ENCODE assay signal across 23 cellular contexts in the genomic region with DNA sequence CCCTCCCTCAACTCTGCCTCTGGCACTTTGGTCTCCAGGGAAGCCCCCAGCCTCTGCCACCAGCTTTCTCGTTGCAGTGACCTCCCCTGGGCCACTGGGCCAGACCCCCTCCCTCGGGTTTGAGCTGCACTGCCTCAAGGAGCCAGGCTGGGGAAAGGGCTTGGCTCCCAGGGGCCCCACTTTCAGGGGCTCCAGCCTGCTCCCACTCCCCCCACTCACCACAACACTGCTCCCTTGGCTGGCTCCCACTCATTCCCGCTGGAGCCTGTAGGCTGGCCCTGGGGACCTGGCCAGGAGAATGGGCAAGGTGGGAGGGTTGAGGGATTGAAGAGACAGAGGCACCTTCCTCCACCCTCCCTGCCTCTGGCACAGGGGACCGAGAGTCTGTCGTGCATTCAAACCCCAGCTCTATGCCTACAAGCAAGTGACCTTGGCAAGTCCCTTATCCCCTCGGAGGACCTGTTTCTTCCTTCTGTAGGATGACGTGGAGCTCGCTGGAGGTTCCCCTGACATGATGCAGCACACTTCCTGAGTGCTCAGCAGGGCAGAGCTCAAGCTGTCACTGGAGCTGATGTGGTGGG. TPM values are rescaled to one million over a fixed set of nuclear protein-coding genes. Genes with fewer than 3 reads are reported as not detected.
DNase-seq lines count a peak whose midpoint lies in the region; ATAC-seq and TF ChIP-seq lines count a peak whose summit lies in the region.
"Had no signal": no experiment of that assay in that cellular context is flagged by ENCODE, and none has a peak within 500 bp of the region (broad histone marks: within the 10 kb centered on the region; RNA-seq: fewer than 3 reads in every experiment).

No MANE protein-coding gene starts in this region.

- intact Hi-C loops in cardiac septum (cut with DNase I) = no loop called here
- intact Hi-C loops in heart right ventricle (cut with DNase I) = no loop called here

- 47 to 50% methylated on average over 8 of the region's 8 CpGs for WGBS in heart right ventricle, 2 donors
- WGBS in suprapubic skin = 65% methylated on average over 5 of the region's 8 CpGs

- no peak overlapping the region for H3K4me3 Mint-ChIP-seq in T-helper 17 cell
- H3K4me3 Mint-ChIP-seq: activated T-cell treated with anti-CD3 and anti-CD28 coated beads, Interleukin-2, amount 50 U/mL, for 72 hours; HFFc6 had no signal

- H3K9me3 ChIP-seq in heart right ventricle (peaks cover 0 to 16% (median 8%) of the 10 kb centered on the region in 11 donors), T-helper 17 cell (ENCODE audit: control insufficient read depth, low read length, poor library complexity, severe bottlenecking) (no peaks in the 10 kb centered on the region), suprapubic skin (no peaks in the 10 kb centered on the region)

- ATAC-seq in heart right ventricle (no peak), T-helper 17 cell (no peak), GM21529 (IDR thresholded peaks at IDR 0.05; ENCODE audit: unreplicated experiment) (no peak)
- ATAC-seq: activated T-cell treated with anti-CD3 and anti-CD28 coated beads, Interleukin-2, amount 50 U/mL, for 72 hours; naive thymus-derived CD8-positive, alpha-beta T cell had no signal

- TF ChIP-seq CTCF in heart right ventricle (IDR thresholded peaks at IDR 0.05) (no peak), suprapubic skin (IDR thresholded peaks at IDR 0.05) (no peak)

- no peaks in the 10 kb centered on the region for H3K36me3 Mint-ChIP-seq in T-helper 17 cell (ENCODE audit: low read depth)
- H3K36me3 Mint-ChIP-seq: CD14-positive monocyte had no signal

- peak; percentile 39 for DNase-seq in cardiac septum (ENCODE audit: low spot score)
- DNase-seq in heart right ventricle = no peak
- peak in 2 of 3 donors; percentile 2 to 7 for DNase-seq in T-helper 17 cell
- peak; percentile 60 for DNase-seq in islet precursor cell
- DNase-seq in suprapubic skin (ENCODE audit: low spot score in 2 of 2) = peak; percentile 50 to 67
- no peak for DNase-seq in C1 segment of cervical spinal cord (lab: John Stamatoyannopoulos, UW)
- no peak for DNase-seq in iPS-NIHi11 (ENCODE audit: low spot score)
- DNase-seq: ACHN; activated CD4-positive, CD25-positive, alpha-beta regulatory T cell; activated T-cell treated with anti-CD3 and anti-CD28 coated beads, Interleukin-2, amount 50 U/mL, for 72 hours; DMS 273 treated with DMSO at 0.1 percent for 48 hours; HFFc6; hypothalamus; NCI-H1105; NCI-H2081; NCI-H524 treated with DMSO at 0.1 percent for 48 hours; stimulated activated CD4-positive, alpha-beta T cell treated with anti-CD3 and anti-CD28 coated beads, Interleukin-4, amount 100 ng/mL, for 24 hours had no signal

- no peak overlapping the region for H3K4me3 ChIP-seq in heart right ventricle
- peak overlapping the region; percentile 67 for H3K4me3 ChIP-seq in suprapubic skin

- H3K36me3 ChIP-seq in heart right ventricle (no peaks in the 10 kb centered on the region), suprapubic skin (no peaks in the 10 kb centered on the region)

- H3K4me1 ChIP-seq in heart right ventricle (peaks cover 0 to 19% (median 14%) of the 10 kb centered on the region in 9 donors), suprapubic skin (peaks cover 43% of the 10 kb centered on the region)

- H3K4me1 Mint-ChIP-seq in T-helper 17 cell = peaks cover 4% of the 10 kb centered on the region
- H3K4me1 Mint-ChIP-seq: CD14-positive monocyte had no signal

- no peak for TF ChIP-seq POLR2A in suprapubic skin (IDR thresholded peaks at IDR 0.05)

- no peak overlapping the region for H3K27ac Mint-ChIP-seq in T-helper 17 cell
- H3K27ac Mint-ChIP-seq: activated naive CD8-positive, alpha-beta T cell; activated T-cell treated with anti-CD3 and anti-CD28 coated beads, Interleukin-2, amount 50 U/mL, for 72 hours; HFFc6; naive thymus-derived CD8-positive, alpha-beta T cell had no signal

- peaks cover 37% of the 10 kb centered on the region for H3K27me3 Mint-ChIP-seq in T-helper 17 cell

- H3K27ac ChIP-seq in heart right ventricle = no peak overlapping the region
- peak overlapping the region; percentile 95 for H3K27ac ChIP-seq in suprapubic skin

- H3K27me3 ChIP-seq in heart right ventricle (peaks cover 21 to 83% (median 65%) of the 10 kb centered on the region in 7 donors), suprapubic skin (peaks cover 44% of the 10 kb centered on the region)

- no peak for TF ChIP-seq EP300 in suprapubic skin (IDR thresholded peaks at IDR 0.05)

RNA-seq across cellular contexts. Expression of a gene that starts 19.2 kb away (rescaled TPM):
- total RNA-seq in cardiac septum (6.8 TPM), heart right ventricle (10 to 100 TPM in 1 of 10 donors, 1 to 10 TPM in 9; 5.7 to 12.2 (median 6.7) TPM), T-helper 17 cell (1 to 10 TPM; 3.9 to 4.7 TPM), suprapubic skin (1 to 10 TPM; 2.1 to 6.1 (median 4.6) TPM)
- 1 to 10 TPM; 4.1 to 5.9 TPM for polyA plus RNA-seq in heart right ventricle
- polyA plus RNA-seq: CD14-positive monocyte; naive thymus-derived CD8-positive, alpha-beta T cell had no signal

RNA-seq across cellular contexts. Expression of a gene that starts 33.7 kb away (rescaled TPM):
- 4.4 TPM for total RNA-seq in cardiac septum
- total RNA-seq in heart right ventricle = 10 to 100 TPM in 8 of 10 donors, 1 to 10 TPM in 2; 6.0 to 32.0 (median 16.3) TPM
- polyA plus RNA-seq in heart right ventricle = 10 to 100 TPM in 1 of 2 donors, 1 to 10 TPM in 1; 2.8 to 13.8 TPM
- total RNA-seq in T-helper 17 cell = not detected
- total RNA-seq in suprapubic skin = 10 to 100 TPM; 26.0 to 38.5 (median 28.2) TPM
- total RNA-seq: fibroblast of villous mesenchyme; HFFc6; naive thymus-derived CD8-positive, alpha-beta T cell had no signal
- polyA plus RNA-seq: CD14-positive monocyte; naive thymus-derived CD8-positive, alpha-beta T cell; SK-N-SH had no signal

Comparison
In these comparisons a context has a peak if more than half of its experiments do, and no peak if none do; other contexts are left out.
1. DNase-seq: peak in cardiac septum (single experiment), T-helper 17 cell (2 of 3), islet precursor cell (single experiment) and suprapubic skin (2 of 2); none in heart right ventricle (0 of 2), C1 segment of cervical spinal cord (0 of 14) and iPS-NIHi11 (single experiment).